ENCODE assay signal across 30 cellular contexts in the genomic region with DNA sequence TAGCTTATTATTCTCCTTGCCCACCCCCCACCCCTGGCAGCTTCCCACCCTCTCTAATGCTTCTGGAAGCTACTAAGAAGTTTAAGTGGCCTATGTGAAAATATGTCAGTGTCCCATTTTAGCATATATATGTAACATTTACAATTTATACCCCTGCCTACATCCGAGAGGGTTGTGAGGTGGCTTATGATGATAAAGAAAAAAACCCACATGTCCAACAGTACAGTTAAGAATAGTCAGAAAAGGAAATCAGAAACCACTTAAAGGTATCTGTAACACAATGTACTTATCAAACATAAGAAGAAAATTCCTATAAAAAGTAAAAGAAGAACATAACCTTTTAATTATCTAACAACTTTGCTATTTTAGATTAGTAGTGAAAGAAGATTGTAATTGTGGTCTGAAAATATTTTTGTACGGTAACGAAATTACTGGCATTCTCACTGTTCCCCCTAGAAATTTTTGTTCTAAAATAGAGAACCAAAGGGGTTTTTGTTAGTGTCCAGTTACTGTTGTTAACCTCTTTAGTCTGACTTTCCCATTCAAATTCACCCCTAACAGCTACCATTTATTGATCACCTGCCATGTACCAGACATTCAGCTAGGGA.
DNase-seq lines count a peak whose midpoint lies in the region; ATAC-seq and TF ChIP-seq lines count a peak whose summit lies in the region.
"Had no signal": no experiment of that assay in that cellular context is flagged by ENCODE, and none has a peak within 500 bp of the region (broad histone marks: within the 10 kb centered on the region; RNA-seq: fewer than 3 reads in every experiment).

No MANE protein-coding gene starts in this region.

- H3K27me3 ChIP-seq in Loucy (ENCODE audit: insufficient read depth, low read length, poor library complexity, severe bottlenecking), result no peaks in the 10 kb centered on the region
- H3K27me3 ChIP-seq in trophoblast cell (ENCODE audit: insufficient read depth, low read length), result no peaks in the 10 kb centered on the region

- no peak overlapping the region for H2BK5ac ChIP-seq in trophoblast cell (ENCODE audit: low read depth, low read length, poor library complexity)

- H2AFZ ChIP-seq in Loucy (ENCODE audit: low read length) (no peak overlapping the region), trophoblast cell (ENCODE audit: insufficient read depth, low read length, poor library complexity) (no peak overlapping the region)

- H3K27me3 Mint-ChIP-seq in HFFc6 (ENCODE audit: insufficient read depth), result no peaks in the 10 kb centered on the region; the same call in 1 of the 2 replicates
- H3K27me3 Mint-ChIP-seq in stimulated activated naive B cell treated with anti-CD40 and anti-IgM and Interleukin-4, amounts not matched to agents 10 μg/mL and 1 μg/mL and 100 μg/mL, for 72 hours, result no peaks in the 10 kb centered on the region
- H3K27me3 Mint-ChIP-seq: activated CD4-positive, alpha-beta memory T cell treated with anti-CD3 and anti-CD28 coated beads for 36 hours; activated naive CD8-positive, alpha-beta T cell; central memory CD8-positive, alpha-beta T cell; memory B cell; T-helper 17 cell; type B pancreatic cell had no signal

- no peak overlapping the region for H4K91ac ChIP-seq in trophoblast cell (ENCODE audit: low read depth, low read length)

- no peak overlapping the region for H3K14ac ChIP-seq in trophoblast cell (ENCODE audit: low read length)

- no peak overlapping the region for H2AK5ac ChIP-seq in trophoblast cell (ENCODE audit: low read length)

- H3K27ac Mint-ChIP-seq in HFFc6, result peak overlapping the region; percentile 5; the same call in 1 of the 2 replicates
- H3K27ac Mint-ChIP-seq in stimulated activated naive B cell treated with anti-CD40 and anti-IgM and Interleukin-4, amounts not matched to agents 10 μg/mL and 1 μg/mL and 100 μg/mL, for 72 hours, result peak overlapping the region; percentile 60
- H3K27ac Mint-ChIP-seq: activated CD4-positive, alpha-beta memory T cell treated with anti-CD3 and anti-CD28 coated beads for 36 hours; activated naive CD8-positive, alpha-beta T cell; activated T-helper 2 cell treated with anti-CD3 and anti-CD28 coated beads, Interferon-gamma antibody, Interleukin-2, Interleukin-4, amounts not matched to agents 10 μg/mL and 5 μg/mL and 100 μg/mL, durations not matched to agents 14 hours and 24 hours and 36 hours; memory B cell; T-helper 17 cell; type B pancreatic cell had no signal

- H3K4me3 ChIP-seq in Loucy (ENCODE audit: low read length, poor library complexity, severe bottlenecking), result peak overlapping the region; percentile 50
- H3K4me3 ChIP-seq in trophoblast cell (ENCODE audit: low read depth, low read length), result no peak overlapping the region
- H3K4me3 ChIP-seq: HAP-1 had no signal

- no peak overlapping the region for H4K8ac ChIP-seq in trophoblast cell (ENCODE audit: low read depth, low read length)

- H2BK12ac ChIP-seq in trophoblast cell (ENCODE audit: low read length), result no peak overlapping the region

- H4K12ac ChIP-seq in trophoblast cell (ENCODE audit: low read depth, low read length), result no peak overlapping the region

- no peak overlapping the region for H3K4ac ChIP-seq in trophoblast cell (ENCODE audit: low read depth, low read length)

- no peaks in the 10 kb centered on the region for H3K9me3 Mint-ChIP-seq in HFFc6
- peaks cover 0 to 3% of the 10 kb centered on the region in 2 donors for H3K9me3 Mint-ChIP-seq in stimulated activated naive B cell treated with anti-CD40 and anti-IgM and Interleukin-4, amounts not matched to agents 10 μg/mL and 1 μg/mL and 100 μg/mL, for 72 hours
- H3K9me3 Mint-ChIP-seq: activated CD4-positive, alpha-beta memory T cell treated with anti-CD3 and anti-CD28 coated beads for 36 hours; activated T-helper 2 cell treated with anti-CD3 and anti-CD28 coated beads, Interferon-gamma antibody, Interleukin-2, Interleukin-4, amounts not matched to agents 10 μg/mL and 5 μg/mL and 100 μg/mL, durations not matched to agents 14 hours and 24 hours and 36 hours; central memory CD8-positive, alpha-beta T cell; immature natural killer cell; memory B cell; type B pancreatic cell had no signal

- no peak overlapping the region for H2BK120ac ChIP-seq in trophoblast cell (ENCODE audit: insufficient read depth, low read length, poor library complexity)

- no peak for TF ChIP-seq CTCF in HFFc6 (IDR thresholded peaks at IDR 0.05)
- no peak for TF ChIP-seq CTCF in Loucy (conservative IDR thresholded peaks at IDR 0.05; ENCODE audit: low read length)

- H3K36me3 Mint-ChIP-seq in HFFc6 (ENCODE audit: low read depth), result peaks cover 14% of the 10 kb centered on the region; the same call in 1 of the 2 replicates
- H3K36me3 Mint-ChIP-seq in stimulated activated naive B cell treated with anti-CD40 and anti-IgM and Interleukin-4, amounts not matched to agents 10 μg/mL and 1 μg/mL and 100 μg/mL, for 72 hours, result peaks cover 10 to 15% of the 10 kb centered on the region in 2 donors

- DNase-seq in HFFc6 (no peak), HuH-7.5 (ENCODE audit: low spot score) (no peak), trophoblast cell (no peak)
- no peak for DNase-seq in stimulated activated naive B cell treated with anti-CD40 and anti-IgM and Interleukin-4, amounts not matched to agents 10 μg/mL and 1 μg/mL and 100 μg/mL, for 72 hours
- DNase-seq: activated CD4-positive, alpha-beta memory T cell treated with anti-CD3 and anti-CD28 coated beads for 36 hours; activated CD4-positive, CD25-positive, alpha-beta regulatory T cell treated with anti-CD3 and anti-CD28 coated beads, Interleukin-2, amount 50 U/mL, for 72 hours; aorta; C1 segment of cervical spinal cord; COR-L47; DMS53; hippocampal formation; immature natural killer cell; KBM-7; MM.1S; NCI-H1436; NCI-H2107; posterior cingulate gyrus; right cardiac atrium; SK-N-SH; stimulated activated CD4-positive, alpha-beta T cell treated with anti-CD3 and anti-CD28 coated beads, Interleukin-2, amount 100 ng/mL, for 24 hours; T-helper 17 cell had no signal

- no peak overlapping the region for H3K4me3 Mint-ChIP-seq in HFFc6
- peak overlapping the region; percentile 33 to 37 for H3K4me3 Mint-ChIP-seq in stimulated activated naive B cell treated with anti-CD40 and anti-IgM and Interleukin-4, amounts not matched to agents 10 μg/mL and 1 μg/mL and 100 μg/mL, for 72 hours
- H3K4me3 Mint-ChIP-seq: activated CD4-positive, alpha-beta memory T cell treated with anti-CD3 and anti-CD28 coated beads for 36 hours; activated naive CD8-positive, alpha-beta T cell; central memory CD8-positive, alpha-beta T cell; immature natural killer cell; memory B cell; T-helper 17 cell; type B pancreatic cell had no signal

- H3K36me3 ChIP-seq in Loucy (ENCODE audit: insufficient read depth, low read length) (peaks cover 28% of the 10 kb centered on the region), trophoblast cell (ENCODE audit: control insufficient read depth in 1 of 2, insufficient read depth in 2 of 2, low read length in 2 of 2) (no peaks in the 10 kb centered on the region)
- H3K36me3 ChIP-seq: HAP-1 had no signal

- H3K9me2 ChIP-seq in Loucy (replicated peaks; ENCODE audit: low read depth, low read length), result no peaks in the 10 kb centered on the region
- H3K9me2 ChIP-seq: SK-N-SH had no signal

- H3K4me1 Mint-ChIP-seq in HFFc6 (ENCODE audit: low read depth), result peaks cover 27% of the 10 kb centered on the region
- H3K4me1 Mint-ChIP-seq in stimulated activated naive B cell treated with anti-CD40 and anti-IgM and Interleukin-4, amounts not matched to agents 10 μg/mL and 1 μg/mL and 100 μg/mL, for 72 hours, result peaks cover 26 to 40% of the 10 kb centered on the region in 2 donors
- H3K4me1 Mint-ChIP-seq: central memory CD8-positive, alpha-beta T cell; immature natural killer cell had no signal

- WGBS in trophoblast cell (ENCODE audit: extremely low coverage, insufficient coverage, insufficient read length), result 100% methylated on average over 1 of the region's 3 CpGs

- peaks cover 17% of the 10 kb centered on the region for H3F3A ChIP-seq in Loucy (ENCODE audit: low read depth)

- no peaks in the 10 kb centered on the region for H3K79me1 ChIP-seq in trophoblast cell (ENCODE audit: low read length)

- H3K79me2 ChIP-seq in Loucy (ENCODE audit: insufficient read depth, low read length) (peaks cover 64% of the 10 kb centered on the region), trophoblast cell (ENCODE audit: control insufficient read depth, insufficient read depth, low read length, poor library complexity) (no peaks in the 10 kb centered on the region)

- H3K9ac ChIP-seq in Loucy (ENCODE audit: low read depth, low read length, poor library complexity, severe bottlenecking) (peak overlapping the region; percentile 63), trophoblast cell (ENCODE audit: low read length) (no peak overlapping the region)
- H3K9ac ChIP-seq: SK-N-SH had no signal

- ATAC-seq in GM18868 (IDR thresholded peaks at IDR 0.05; ENCODE audit: unreplicated experiment) (peak; percentile 41), GM18867 (IDR thresholded peaks at IDR 0.05; ENCODE audit: unreplicated experiment) (no peak)
- ATAC-seq in stimulated activated naive B cell treated with anti-CD40 and anti-IgM and Interleukin-4, amounts not matched to agents 10 μg/mL and 1 μg/mL and 100 μg/mL, for 72 hours (replicated peaks), result peak; percentile 67 to 75
- ATAC-seq: right cardiac atrium, T-helper 17 cell had no signal

- H3K4me2 ChIP-seq in Loucy (ENCODE audit: low read depth, low read length, poor library complexity, severe bottlenecking) (peak overlapping the region; percentile 85), trophoblast cell (ENCODE audit: low read length) (no peak overlapping the region)
- H3K4me2 ChIP-seq: SK-N-SH had no signal

- no peak overlapping the region for H3K23ac ChIP-seq in trophoblast cell (ENCODE audit: low read length)

- H3K4me1 ChIP-seq in Loucy (ENCODE audit: insufficient read depth, low read length, poor library complexity, severe bottlenecking) (peaks cover 87% of the 10 kb centered on the region), trophoblast cell (ENCODE audit: control insufficient read depth in 1 of 2, insufficient read depth in 2 of 2, low read length in 2 of 2) (no peaks in the 10 kb centered on the region)

- H3K27ac ChIP-seq in trophoblast cell (ENCODE audit: low read depth, low read length), result no peak overlapping the region

- H3K9me3 ChIP-seq in Loucy (ENCODE audit: insufficient read depth, low read depth, low read length), result no peaks in the 10 kb centered on the region
- no peaks in the 10 kb centered on the region for H3K9me3 ChIP-seq in trophoblast cell (ENCODE audit: insufficient read depth, low read depth, low read length)
- H3K9me3 ChIP-seq: HAP-1, SK-N-SH had no signal

- no peaks in the 10 kb centered on the region for H4K20me1 ChIP-seq in Loucy (ENCODE audit: insufficient read depth, low read length, poor library complexity, severe bottlenecking)

- H3K18ac ChIP-seq in trophoblast cell (ENCODE audit: low read length), result no peak overlapping the region
